Comparison of ENCODE assay signal across 28 cellular contexts in the genomic region with DNA sequence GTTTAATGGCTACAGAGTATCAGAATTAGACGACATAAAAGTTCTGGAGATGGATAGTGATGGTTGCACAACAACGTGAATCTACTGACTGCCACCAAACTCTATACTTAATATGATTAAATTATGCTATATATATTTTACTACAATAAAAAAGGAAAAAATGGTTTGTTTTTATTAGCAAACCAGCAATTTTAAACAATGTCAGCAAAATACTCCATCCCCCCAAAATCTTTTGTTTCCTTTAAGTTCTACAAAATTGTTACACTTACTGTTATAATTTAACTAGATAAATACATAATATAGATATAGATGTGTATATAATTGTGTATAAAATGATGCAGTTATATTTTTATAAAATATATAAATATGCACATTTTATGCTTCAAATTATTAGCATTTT.
"Had no signal": no experiment of that assay in that cellular context is flagged by ENCODE, and none has a peak within 500 bp of the region (broad histone marks: within the 10 kb centered on the region; RNA-seq: fewer than 3 reads in every experiment).

No MANE protein-coding gene starts in this region.

- H3K27ac ChIP-seq: colonic mucosa, coronary artery, dorsolateral prefrontal cortex, epithelial cell of prostate, esophagus muscularis mucosa, esophagus squamous epithelium, foreskin keratinocyte, gastrocnemius medialis, gastroesophageal sphincter, heart left ventricle, heart right ventricle had no signal

- H3K27me3 ChIP-seq: colonic mucosa, dorsolateral prefrontal cortex, esophagus muscularis mucosa, esophagus squamous epithelium, foreskin keratinocyte, gastrocnemius medialis, gastroesophageal sphincter, heart left ventricle, heart right ventricle had no signal

- H3K4me3 ChIP-seq: colonic mucosa, coronary artery, dorsolateral prefrontal cortex, esophagus muscularis mucosa, esophagus squamous epithelium, gastrocnemius medialis, gastroesophageal sphincter, heart left ventricle, heart right ventricle had no signal

- H3K4me1 ChIP-seq: colonic mucosa, esophagus squamous epithelium, foreskin keratinocyte, gastrocnemius medialis, heart left ventricle, heart right ventricle had no signal

- H3K36me3 ChIP-seq: colonic mucosa, esophagus muscularis mucosa, esophagus squamous epithelium, gastrocnemius medialis, gastroesophageal sphincter, heart left ventricle, heart right ventricle had no signal

- FAIRE-seq: colon, endometrium, endothelial cell of umbilical vein, frontal cortex had no signal

- DNase-seq: colonic mucosa; cortex of kidney; dermis blood vessel endothelial cell; dorsolateral prefrontal cortex; effector CD4-positive, alpha-beta T cell; effector CD8-positive, alpha-beta T cell; effector memory CD4-positive, alpha-beta T cell; effector memory CD8-positive, alpha-beta T cell; endodermal cell; erythroblast; esophagus squamous epithelium; foreskin fibroblast; foreskin keratinocyte; foreskin melanocyte; gastrocnemius medialis; glutamatergic neuron; head of caudate nucleus; heart left ventricle; heart right ventricle had no signal

- ATAC-seq: effector memory CD8-positive, alpha-beta T cell; esophagus mucosa; foreskin keratinocyte; gastrocnemius medialis; gastroesophageal sphincter; heart left ventricle; heart right ventricle had no signal

- H3K9me3 ChIP-seq: colonic mucosa, esophagus muscularis mucosa, esophagus squamous epithelium, gastrocnemius medialis, gastroesophageal sphincter, heart left ventricle, heart right ventricle had no signal
